ENCODE assay signal across 8 cellular contexts in the genomic region with DNA sequence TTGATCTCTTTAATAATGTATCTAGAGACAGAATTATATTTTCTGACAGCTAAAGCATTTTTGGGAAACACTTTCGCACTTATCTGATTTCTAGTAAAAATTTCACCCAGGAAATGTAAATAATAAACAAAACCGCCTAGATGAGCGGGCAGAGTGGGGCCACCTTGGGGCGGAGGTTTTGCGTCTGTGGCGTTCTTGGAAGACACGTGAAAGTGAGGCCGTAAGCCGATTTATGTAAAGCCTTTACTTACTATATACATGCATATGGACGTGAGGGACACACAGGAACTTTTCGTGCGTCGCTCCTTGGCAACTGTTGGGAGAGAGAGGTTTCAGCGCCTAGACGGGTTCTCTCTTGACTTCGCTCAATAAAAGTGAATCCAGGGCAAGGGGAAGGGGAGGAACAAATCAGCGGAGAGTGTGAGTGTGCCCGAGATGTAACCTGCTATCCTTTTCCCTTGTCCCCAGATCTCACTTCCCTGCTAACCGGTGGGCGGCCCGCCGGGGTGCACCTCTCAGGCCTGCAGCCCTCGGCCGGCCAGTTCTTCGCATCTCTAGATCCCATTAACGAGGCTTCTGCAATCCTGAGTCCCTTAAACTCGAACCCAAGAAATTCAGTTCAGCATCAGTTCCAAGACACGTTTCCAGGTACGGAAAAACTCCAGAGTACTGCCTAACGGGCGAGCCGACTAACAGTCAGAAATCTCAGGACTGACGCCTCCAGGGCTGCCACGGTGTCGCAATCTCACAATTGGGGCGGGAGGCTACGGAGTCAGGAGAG. TPM values are rescaled to one million over a fixed set of nuclear protein-coding genes. Genes with fewer than 3 reads are reported as not detected.
A peak's percentile ranks its signal among the peaks of the same experiment; 100 is the strongest.
DNase-seq lines count a peak whose midpoint lies in the region; TF ChIP-seq lines count a peak whose summit lies in the region.

No MANE protein-coding gene starts in this region.

- H3K36me3 ChIP-seq in adipocyte (ENCODE audit: control insufficient read depth, insufficient read depth, low read length, severe bottlenecking), result peaks cover 19% of the 10 kb centered on the region
- H3K36me3 ChIP-seq in iPS-20b (ENCODE audit: insufficient read depth, low read depth, low read length), result no peaks in the 10 kb centered on the region
- H3K36me3 ChIP-seq in smooth muscle cell (ENCODE audit: low read depth), result no peaks in the 10 kb centered on the region

- no peaks in the 10 kb centered on the region for H3F3A ChIP-seq in smooth muscle cell (ENCODE audit: low read depth)

- DNase-seq in AG08396 (ENCODE audit: low spot score), result peak; percentile 79
- peak; percentile 85 to 91 for DNase-seq in HL-60 (ENCODE audit: low read depth in 1 of 2, low spot score in 1 of 2)
- DNase-seq in adipocyte (ENCODE audit: low read depth), result no peak
- DNase-seq in smooth muscle cell (lab: John Stamatoyannopoulos, UW; ENCODE audit: unreplicated experiment), result no peak
- no peak for DNase-seq in COR-L47 (lab: John Stamatoyannopoulos, UW)
- DNase-seq in NCI-H524 (lab: John Stamatoyannopoulos, UW), result no peak
- no peak for DNase-seq in kidney tubule cell (ENCODE audit: low spot score)

- H2AFZ ChIP-seq in smooth muscle cell (ENCODE audit: low read depth), result peak overlapping the region; percentile 71

- peak overlapping the region; percentile 92 for H3K9ac ChIP-seq in adipocyte (ENCODE audit: low read length)
- H3K9ac ChIP-seq in iPS-20b (ENCODE audit: low read depth, low read length), result no peak overlapping the region
- no peak overlapping the region for H3K9ac ChIP-seq in smooth muscle cell (ENCODE audit: low read depth)

- peak overlapping the region; percentile 97 for H3K27ac ChIP-seq in HL-60 (replicated peaks)
- H3K27ac ChIP-seq in iPS-20b (ENCODE audit: low read length), result no peak overlapping the region
- H3K27ac ChIP-seq in smooth muscle cell (ENCODE audit: low read depth), result no peak overlapping the region

- H3K4me2 ChIP-seq in smooth muscle cell, result peak overlapping the region; percentile 93

- 6% methylated on average over 37 of the region's 37 CpGs for WGBS in smooth muscle cell (ENCODE audit: low lambda C conversion rate)

- no peaks in the 10 kb centered on the region for H3K79me2 ChIP-seq in smooth muscle cell (ENCODE audit: low read depth)

- H4K20me1 ChIP-seq in smooth muscle cell (ENCODE audit: low read depth), result no peaks in the 10 kb centered on the region

- no peaks in the 10 kb centered on the region for H3K9me3 ChIP-seq in adipocyte (ENCODE audit: control insufficient read depth, low read length)
- no peaks in the 10 kb centered on the region; the same call in 1 of the 2 replicates for H3K9me3 ChIP-seq in iPS-20b (ENCODE audit: insufficient read depth, low read depth, low read length)
- no peaks in the 10 kb centered on the region for H3K9me3 ChIP-seq in smooth muscle cell (replicated peaks; ENCODE audit: low read depth)

- H3K27me3 ChIP-seq in HL-60 (ENCODE audit: insufficient read depth, poor library complexity, severe bottlenecking) (no peaks in the 10 kb centered on the region), adipocyte (replicated peaks; ENCODE audit: control insufficient read depth, insufficient read depth, low read length) (no peaks in the 10 kb centered on the region), iPS-20b (ENCODE audit: insufficient read depth, low read length) (peaks cover 100% of the 10 kb centered on the region), smooth muscle cell (ENCODE audit: low read depth) (peaks cover 99% of the 10 kb centered on the region)

- peak overlapping the region; percentile 72 for H3K4me3 ChIP-seq in HL-60 (replicated peaks; ENCODE audit: insufficient read depth, low read length)
- peak overlapping the region; percentile 92 for H3K4me3 ChIP-seq in adipocyte (ENCODE audit: low read length)
- 0 out of 2 replicates have a peak overlapping the region, but pooled peaks have one; percentile 8 for H3K4me3 ChIP-seq in iPS-20b (ENCODE audit: low read length)
- peak overlapping the region; percentile 69 for H3K4me3 ChIP-seq in smooth muscle cell

- TF ChIP-seq CTCF in HL-60 (IDR thresholded peaks at IDR 0.05; ENCODE audit: insufficient read depth, low read length) (no peak), smooth muscle cell (IDR thresholded peaks at IDR 0.05; ENCODE audit: borderline replicate concordance, insufficient read depth, poor library complexity, severe bottlenecking) (no peak)

- H3K4me1 ChIP-seq in adipocyte (ENCODE audit: control insufficient read depth, insufficient read depth, low read length), result peaks cover 15% of the 10 kb centered on the region
- H3K4me1 ChIP-seq in iPS-20b (ENCODE audit: insufficient read depth, low read length), result peaks cover 4% of the 10 kb centered on the region; the same call in 1 of the 2 replicates
- peaks cover 30% of the 10 kb centered on the region for H3K4me1 ChIP-seq in smooth muscle cell (ENCODE audit: low read depth)

RNA-seq across cellular contexts. Expression of a gene that starts 1.7 kb away (rescaled TPM):
- 0.58 and 3.2 TPM in 2 replicates for total RNA-seq in smooth muscle cell
- 2.5 and 4.0 TPM in 2 replicates for polyA plus RNA-seq in smooth muscle cell

Comparison
In these comparisons a context has a peak if more than half of its experiments do, and no peak if none do; other contexts are left out.
1. DNase-seq: peak in AG08396 (single experiment) and HL-60 (2 of 2); none in adipocyte (single experiment), smooth muscle cell (single experiment), COR-L47 (single experiment), NCI-H524 (0 of 2) and kidney tubule cell (single experiment).
2. H3K4me3 ChIP-seq: peak in every context shown above with its lines; median percentile 92 in adipocyte; 72 in HL-60; 69 in smooth muscle cell; 8 in iPS-20b.